Comparison of ENCODE assay signal across 24 cellular contexts in the genomic region with DNA sequence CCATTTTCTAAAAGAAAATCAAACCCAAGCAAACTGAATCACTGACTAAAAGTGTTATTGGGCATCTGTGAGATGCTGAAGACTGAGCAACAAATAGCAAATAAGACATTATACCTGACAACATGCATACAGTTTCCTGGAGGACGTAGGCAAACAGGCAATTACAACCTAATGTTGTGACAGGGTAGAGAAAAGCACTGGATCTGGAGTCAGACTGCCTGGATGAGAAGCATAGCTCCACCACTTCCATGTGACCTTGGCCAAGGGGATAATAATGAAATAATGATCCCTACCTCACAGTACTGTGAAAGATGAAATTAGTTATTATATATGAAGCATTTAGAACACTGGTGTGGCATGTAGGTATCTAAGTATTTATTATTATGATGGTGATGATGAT. TPM values are rescaled to one million over a fixed set of nuclear protein-coding genes. Genes with fewer than 3 reads are reported as not detected.
"Had no signal": no experiment of that assay in that cellular context is flagged by ENCODE, and none has a peak within 500 bp of the region (broad histone marks: within the 10 kb centered on the region; RNA-seq: fewer than 3 reads in every experiment).

No MANE protein-coding gene starts in this region.

- DNase-seq: activated gamma-delta T cell; effector memory CD8-positive, alpha-beta T cell; foreskin melanocyte; lower lobe of right lung; mesendoderm; mucosa of descending colon; naive B cell; occipital lobe; small intestine; SW 1271; WERI-Rb-1 had no signal

- H3K4me3 Mint-ChIP-seq: activated CD4-positive, alpha-beta T cell treated with anti-CD3 and anti-CD28 coated beads for 36 hours; activated T-helper 1 cell treated with anti-CD3 and anti-CD28 coated beads, Interleukin-12 subunit alpha, Interleukin-12 subunit beta, Interleukin-2, Interleukin-4 antibody, amounts not matched to agents 30 ng/mL and 10 ng/mL and 1 ng/mL, durations not matched to agents 14 hours and 24 hours and 36 hours; neural crest cell; stimulated activated memory B cell treated with anti-CD40 and anti-IgM and Interleukin-4, amounts not matched to agents 10 μg/mL and 1 μg/mL and 100 μg/mL, for 72 hours; type B pancreatic cell had no signal

- H3K27me3 Mint-ChIP-seq: effector memory CD8-positive, alpha-beta T cell had no signal

- H3K27ac Mint-ChIP-seq: activated T-helper 1 cell treated with anti-CD3 and anti-CD28 coated beads, Interleukin-12 subunit alpha, Interleukin-12 subunit beta, Interleukin-2, Interleukin-4 antibody, amounts not matched to agents 30 ng/mL and 10 ng/mL and 1 ng/mL, durations not matched to agents 14 hours and 24 hours and 36 hours; stimulated activated memory B cell treated with anti-CD40 and anti-IgM and Interleukin-4, amounts not matched to agents 10 μg/mL and 1 μg/mL and 100 μg/mL, for 72 hours; type B pancreatic cell had no signal

- H3K36me3 Mint-ChIP-seq: naive B cell; stimulated activated memory B cell treated with anti-CD40 and anti-IgM and Interleukin-4, amounts not matched to agents 10 μg/mL and 1 μg/mL and 100 μg/mL, for 72 hours; type B pancreatic cell had no signal

- FAIRE-seq: astrocyte, colon, endothelial cell of umbilical vein, small intestine had no signal

- H3K9me3 Mint-ChIP-seq: activated T-helper 1 cell treated with anti-CD3 and anti-CD28 coated beads, Interleukin-12 subunit alpha, Interleukin-12 subunit beta, Interleukin-2, Interleukin-4 antibody, amounts not matched to agents 30 ng/mL and 10 ng/mL and 1 ng/mL, durations not matched to agents 14 hours and 24 hours and 36 hours; effector memory CD8-positive, alpha-beta T cell; naive B cell; neural crest cell; stimulated activated memory B cell treated with anti-CD40 and anti-IgM and Interleukin-4, amounts not matched to agents 10 μg/mL and 1 μg/mL and 100 μg/mL, for 72 hours; type B pancreatic cell had no signal

- ATAC-seq: effector memory CD8-positive, alpha-beta T cell; left lobe of liver; lower lobe of right lung; sciatic nerve had no signal

RNA-seq across cellular contexts. Expression of a gene that starts 2.7 kb away (rescaled TPM):
- total RNA-seq: activated T-helper 1 cell treated with anti-CD3 and anti-CD28 coated beads, Interleukin-12 subunit alpha, Interleukin-12 subunit beta, Interleukin-2, Interleukin-4 antibody, amounts not matched to agents 30 ng/mL and 10 ng/mL and 1 ng/mL, durations not matched to agents 14 hours and 24 hours and 36 hours; astrocyte; dermis microvascular lymphatic vessel endothelial cell; kidney epithelial cell; left lobe of liver; lower lobe of right lung; neural crest cell; occipital lobe; sciatic nerve; thoracic aorta had no signal
